1 cellular context compared by ENCODE assay signal in the genomic region with DNA sequence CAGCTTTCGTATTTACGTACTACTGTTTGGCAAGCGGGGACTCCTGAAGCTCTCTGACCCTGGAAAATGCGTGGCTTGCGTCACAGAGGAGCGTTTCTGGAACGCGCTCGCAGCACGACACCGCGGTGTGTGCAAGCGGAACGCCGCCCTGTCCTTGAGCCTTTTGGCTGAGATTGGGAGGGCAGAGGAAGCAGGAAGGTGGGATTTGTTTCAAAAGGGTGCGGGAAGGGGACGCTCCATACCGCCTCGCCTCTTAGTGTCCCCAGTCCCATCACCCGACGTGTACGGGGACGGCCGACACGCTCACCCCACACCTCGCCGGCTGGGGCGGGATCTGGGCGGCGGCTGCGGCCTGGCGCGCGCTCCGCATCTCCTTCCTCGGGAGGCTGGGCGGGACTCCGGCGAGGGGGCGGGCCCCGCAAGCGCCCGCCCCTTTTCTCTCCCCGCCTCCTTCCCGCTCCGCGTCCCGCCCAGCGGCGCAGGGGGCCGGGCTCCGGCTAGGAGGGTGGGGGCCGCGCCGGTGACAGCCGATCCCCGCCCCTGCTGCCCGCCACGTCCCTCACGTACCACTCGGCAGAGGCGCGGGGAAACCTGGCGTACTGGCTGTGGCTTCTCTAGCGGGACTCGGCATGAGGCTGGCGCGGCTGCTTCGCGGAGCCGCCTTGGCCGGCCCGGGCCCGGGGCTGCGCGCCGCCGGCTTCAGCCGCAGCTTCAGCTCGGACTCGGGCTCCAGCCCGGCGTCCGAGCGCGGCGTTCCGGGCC.
TF ChIP-seq lines count a peak whose summit lies in the region.

A gene (plus strand): TSS at position 569 of the 762 bp plus-strand sequence. CDS start 61 bp downstream, at position 630.

TF ChIP-seq in K562, 482 proteins besides CTCF, POLR2A, EP300 and RAD21 (continued from another document):
- TF ChIP-seq RFX5 (IDR thresholded peaks at IDR 0.05; ENCODE audit: low read depth, low read length) (no peak), SMARCC2 (IDR thresholded peaks at IDR 0.05; ENCODE audit: low read depth) (no peak), ZBED1 (IDR thresholded peaks at IDR 0.05) (no peak), ZNF354B (CRISPR knock-in tag; IDR thresholded peaks at IDR 0.05) (no peak), HLTF (IDR thresholded peaks at IDR 0.05) (0 out of 2 replicates have a peak, but pooled peaks have one; percentile 78), FOXA1 (IDR thresholded peaks at IDR 0.05; ENCODE audit: borderline replicate concordance) (no peak), ADNP (tag; IDR thresholded peaks at IDR 0.05) (no peak), NELFE (IDR thresholded peaks at IDR 0.05; ENCODE audit: insufficient read depth, insufficient read length) (no peak), ATF1 (CRISPR knock-in tag; IDR thresholded peaks at IDR 0.05) (no peak; the same call in 1 of the 2 replicates), ATF1 (tag; IDR thresholded peaks at IDR 0.05) (peak; percentile 91), SMAD3 (CRISPR knock-in tag; conservative IDR thresholded peaks at IDR 0.05) (0 out of 2 replicates have a peak, but pooled peaks have one; percentile 38), ETV1 (tag; conservative IDR thresholded peaks at IDR 0.05; ENCODE audit: low read depth) (peak; percentile 50; the same call in 1 of the 2 replicates), PCBP2 (IDR thresholded peaks at IDR 0.05; ENCODE audit: low read depth, low read length, poor library complexity, severe bottlenecking) (no peak), MTA2 (IDR thresholded peaks at IDR 0.05; ENCODE audit: low read depth) (no peak), ZNF184 (CRISPR knock-in tag; IDR thresholded peaks at IDR 0.05) (no peak), TAL1 (IDR thresholded peaks at IDR 0.05) (no peak), BRF1 (IDR thresholded peaks at IDR 0.05; ENCODE audit: borderline replicate concordance, extremely low read depth, insufficient read length) (no peak)
- TF ChIP-seq, protein P1, sequence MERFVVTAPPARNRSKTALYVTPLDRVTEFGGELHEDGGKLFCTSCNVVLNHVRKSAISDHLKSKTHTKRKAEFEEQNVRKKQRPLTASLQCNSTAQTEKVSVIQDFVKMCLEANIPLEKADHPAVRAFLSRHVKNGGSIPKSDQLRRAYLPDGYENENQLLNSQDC (CRISPR knock-in tag; IDR thresholded peaks at IDR 0.05): no peak
- TF ChIP-seq, protein P2, sequence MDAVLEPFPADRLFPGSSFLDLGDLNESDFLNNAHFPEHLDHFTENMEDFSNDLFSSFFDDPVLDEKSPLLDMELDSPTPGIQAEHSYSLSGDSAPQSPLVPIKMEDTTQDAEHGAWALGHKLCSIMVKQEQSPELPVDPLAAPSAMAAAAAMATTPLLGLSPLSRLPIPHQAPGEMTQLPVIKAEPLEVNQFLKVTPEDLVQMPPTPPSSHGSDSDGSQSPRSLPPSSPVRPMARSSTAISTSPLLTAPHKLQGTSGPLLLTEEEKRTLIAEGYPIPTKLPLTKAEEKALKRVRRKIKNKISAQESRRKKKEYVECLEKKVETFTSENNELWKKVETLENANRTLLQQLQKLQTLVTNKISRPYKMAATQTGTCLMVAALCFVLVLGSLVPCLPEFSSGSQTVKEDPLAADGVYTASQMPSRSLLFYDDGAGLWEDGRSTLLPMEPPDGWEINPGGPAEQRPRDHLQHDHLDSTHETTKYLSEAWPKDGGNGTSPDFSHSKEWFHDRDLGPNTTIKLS (IDR thresholded peaks at IDR 0.05; ENCODE audit: borderline replicate concordance, low read depth): peak; percentile 88
- TF ChIP-seq, protein P3, sequence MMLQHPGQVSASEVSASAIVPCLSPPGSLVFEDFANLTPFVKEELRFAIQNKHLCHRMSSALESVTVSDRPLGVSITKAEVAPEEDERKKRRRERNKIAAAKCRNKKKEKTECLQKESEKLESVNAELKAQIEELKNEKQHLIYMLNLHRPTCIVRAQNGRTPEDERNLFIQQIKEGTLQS (IDR thresholded peaks at IDR 0.05): peak; percentile 58
- TF ChIP-seq, protein P3 (CRISPR knock-in tag; conservative IDR thresholded peaks at IDR 0.05): no peak
- TF ChIP-seq, protein P4, sequence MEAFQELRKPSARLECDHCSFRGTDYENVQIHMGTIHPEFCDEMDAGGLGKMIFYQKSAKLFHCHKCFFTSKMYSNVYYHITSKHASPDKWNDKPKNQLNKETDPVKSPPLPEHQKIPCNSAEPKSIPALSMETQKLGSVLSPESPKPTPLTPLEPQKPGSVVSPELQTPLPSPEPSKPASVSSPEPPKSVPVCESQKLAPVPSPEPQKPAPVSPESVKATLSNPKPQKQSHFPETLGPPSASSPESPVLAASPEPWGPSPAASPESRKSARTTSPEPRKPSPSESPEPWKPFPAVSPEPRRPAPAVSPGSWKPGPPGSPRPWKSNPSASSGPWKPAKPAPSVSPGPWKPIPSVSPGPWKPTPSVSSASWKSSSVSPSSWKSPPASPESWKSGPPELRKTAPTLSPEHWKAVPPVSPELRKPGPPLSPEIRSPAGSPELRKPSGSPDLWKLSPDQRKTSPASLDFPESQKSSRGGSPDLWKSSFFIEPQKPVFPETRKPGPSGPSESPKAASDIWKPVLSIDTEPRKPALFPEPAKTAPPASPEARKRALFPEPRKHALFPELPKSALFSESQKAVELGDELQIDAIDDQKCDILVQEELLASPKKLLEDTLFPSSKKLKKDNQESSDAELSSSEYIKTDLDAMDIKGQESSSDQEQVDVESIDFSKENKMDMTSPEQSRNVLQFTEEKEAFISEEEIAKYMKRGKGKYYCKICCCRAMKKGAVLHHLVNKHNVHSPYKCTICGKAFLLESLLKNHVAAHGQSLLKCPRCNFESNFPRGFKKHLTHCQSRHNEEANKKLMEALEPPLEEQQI (IDR thresholded peaks at IDR 0.05): no peak
